ENCODE assay signal across 14 cellular contexts in genomic region chr7:135186841-135187253, GRCh38. TPM values are rescaled to one million over a fixed set of nuclear protein-coding genes. Genes with fewer than 3 reads are reported as not detected.
A peak's percentile ranks its signal among the peaks of the same experiment; 100 is the strongest.
DNase-seq lines count a peak whose midpoint lies in the region; ATAC-seq, FAIRE-seq and TF ChIP-seq lines count a peak whose summit lies in the region.
"Had no signal": no experiment of that assay in that cellular context is flagged by ENCODE, and none has a peak within 500 bp of the region (broad histone marks: within the 10 kb centered on the region; RNA-seq: fewer than 3 reads in every experiment).

No MANE protein-coding gene starts in this region.

- no peaks in the 10 kb centered on the region for H3K4me1 ChIP-seq in spleen
- H3K4me1 ChIP-seq: A549, upper lobe of left lung had no signal

- POLR2A ChIA-PET in activated CD4-positive, alpha-beta memory T cell treated with anti-CD3 and anti-CD28 coated beads for 36 hours (lab: Charles Lee), result no interaction called here
- POLR2A ChIA-PET in activated CD4-positive, alpha-beta memory T cell treated with anti-CD3 and anti-CD28 coated beads, Interleukin-2, amount 10 ng/mL, durations not matched to agents 7 days and 5 days (lab: Charles Lee), result interaction anchor here (1.0 kb wide), 1 partner anchor 24 kb away, joined by 4 read pairs; no protein-coding TSS in a partner anchor

- H3K9me3 Mint-ChIP-seq in activated CD4-positive, alpha-beta memory T cell treated with anti-CD3 and anti-CD28 coated beads for 36 hours, result peaks cover 23% of the 10 kb centered on the region
- peaks cover 16% of the 10 kb centered on the region for H3K9me3 Mint-ChIP-seq in activated CD4-positive, alpha-beta memory T cell treated with anti-CD3 and anti-CD28 coated beads, Interleukin-2, amount 10 ng/mL, durations not matched to agents 7 days and 5 days

- H3K27me3 ChIP-seq in spleen (replicated peaks in 1 of 7), result no peaks in the 10 kb centered on the region
- H3K27me3 ChIP-seq: upper lobe of left lung had no signal

- H3K4me1 Mint-ChIP-seq in activated CD4-positive, alpha-beta memory T cell treated with anti-CD3 and anti-CD28 coated beads for 36 hours (ENCODE audit: low read depth), result no peaks in the 10 kb centered on the region
- peaks cover 2% of the 10 kb centered on the region for H3K4me1 Mint-ChIP-seq in activated CD4-positive, alpha-beta memory T cell treated with anti-CD3 and anti-CD28 coated beads, Interleukin-2, amount 10 ng/mL, durations not matched to agents 7 days and 5 days
- H3K4me1 Mint-ChIP-seq: activated naive CD4-positive, alpha-beta T cell treated with anti-CD3 and anti-CD28 coated beads, Interleukin-2, amount 50 U/mL, for 24 hours had no signal

- H3K9me3 ChIP-seq in spleen, result peaks cover 4 to 30% (median 19%) of the 10 kb centered on the region in 8 donors
- H3K9me3 ChIP-seq: A549 had no signal

- WGBS in spleen, 5 donors, result 70 to 100% (median 77%) methylated on average over 2 to 12 of the region's 12 CpGs

- TF ChIP-seq CTCF in spleen (IDR thresholded peaks at IDR 0.05 in 8 of 11, conservative IDR thresholded peaks at IDR 0.05 in 3 of 11), result no peak

- CTCF ChIA-PET in activated CD4-positive, alpha-beta memory T cell treated with anti-CD3 and anti-CD28 coated beads for 36 hours (lab: Charles Lee), result no interaction called here
- CTCF ChIA-PET in activated CD4-positive, alpha-beta memory T cell treated with anti-CD3 and anti-CD28 coated beads, Interleukin-2, amount 10 ng/mL, durations not matched to agents 7 days and 5 days (lab: Charles Lee), result no interaction called here

- no peak overlapping the region for H3K4me3 Mint-ChIP-seq in activated CD4-positive, alpha-beta memory T cell treated with anti-CD3 and anti-CD28 coated beads for 36 hours
- no peak overlapping the region for H3K4me3 Mint-ChIP-seq in activated CD4-positive, alpha-beta memory T cell treated with anti-CD3 and anti-CD28 coated beads, Interleukin-2, amount 10 ng/mL, durations not matched to agents 7 days and 5 days
- H3K4me3 Mint-ChIP-seq: activated naive CD4-positive, alpha-beta T cell treated with anti-CD3 and anti-CD28 coated beads, Interleukin-2, amount 50 U/mL, for 24 hours; dendritic cell treated with granulocyte-macrophage colony-stimulating factor and Interleukin-4, amounts not matched to agents 40 ng/mL and 50 ng/mL, for 4 days had no signal

- H3K27ac ChIP-seq in spleen, result no peak overlapping the region
- H3K27ac ChIP-seq: A549, upper lobe of left lung had no signal

- no peak overlapping the region for H3K4me3 ChIP-seq in spleen
- H3K4me3 ChIP-seq: A549, upper lobe of left lung had no signal

- no peak for TF ChIP-seq POLR2A in spleen (IDR thresholded peaks at IDR 0.05)

- FAIRE-seq in HTR-8/SVneo (lab: Jason Lieb, UNC), result no peak
- FAIRE-seq: A549 had no signal

- peaks cover 80% of the 10 kb centered on the region for H3K36me3 Mint-ChIP-seq in activated CD4-positive, alpha-beta memory T cell treated with anti-CD3 and anti-CD28 coated beads for 36 hours
- H3K36me3 Mint-ChIP-seq in activated CD4-positive, alpha-beta memory T cell treated with anti-CD3 and anti-CD28 coated beads, Interleukin-2, amount 10 ng/mL, durations not matched to agents 7 days and 5 days (ENCODE audit: low read depth), result peaks cover 71% of the 10 kb centered on the region

- ATAC-seq in GM19397 (IDR thresholded peaks at IDR 0.05; ENCODE audit: unreplicated experiment) (peak; percentile 59), HG02981 (IDR thresholded peaks at IDR 0.05; ENCODE audit: unreplicated experiment) (peak; percentile 67)
- ATAC-seq: A549 had no signal

- H3K36me3 ChIP-seq in spleen, result peaks cover 0 to 100% (median 81%) of the 10 kb centered on the region in 6 donors

- intact Hi-C loops in activated CD4-positive, alpha-beta memory T cell treated with anti-CD3 and anti-CD28 coated beads for 36 hours (cut with micrococcal nuclease), result no loop called here
- intact Hi-C loops in spleen (cut with DNase I; ENCODE audit: low total_unique reads), result no loop called here

- no peak overlapping the region for H3K27ac Mint-ChIP-seq in activated CD4-positive, alpha-beta memory T cell treated with anti-CD3 and anti-CD28 coated beads for 36 hours
- H3K27ac Mint-ChIP-seq in activated CD4-positive, alpha-beta memory T cell treated with anti-CD3 and anti-CD28 coated beads, Interleukin-2, amount 10 ng/mL, durations not matched to agents 7 days and 5 days, result no peak overlapping the region
- H3K27ac Mint-ChIP-seq: activated naive CD4-positive, alpha-beta T cell treated with anti-CD3 and anti-CD28 coated beads, Interleukin-2, amount 50 U/mL, for 24 hours; dendritic cell treated with granulocyte-macrophage colony-stimulating factor and Interleukin-4, amounts not matched to agents 40 ng/mL and 50 ng/mL, for 4 days had no signal

- DNase-seq in activated CD4-positive, alpha-beta memory T cell treated with anti-CD3 and anti-CD28 coated beads for 36 hours, result peak; percentile 38
- no peak for DNase-seq in activated CD4-positive, alpha-beta memory T cell treated with anti-CD3 and anti-CD28 coated beads, Interleukin-2, amount 10 ng/mL, durations not matched to agents 7 days and 5 days
- DNase-seq in spleen (peak; percentile 71), HTR-8/SVneo (ENCODE audit: insufficient read length, low spot score) (no peak), RKO (ENCODE audit: low spot score) (no peak), NCI-H526 treated with DMSO at 0.1 percent for 48 hours (lab: John Stamatoyannopoulos, UW) (no peak)
- DNase-seq: EL had no signal

- no peaks in the 10 kb centered on the region for H3K27me3 Mint-ChIP-seq in activated CD4-positive, alpha-beta memory T cell treated with anti-CD3 and anti-CD28 coated beads for 36 hours
- H3K27me3 Mint-ChIP-seq in activated CD4-positive, alpha-beta memory T cell treated with anti-CD3 and anti-CD28 coated beads, Interleukin-2, amount 10 ng/mL, durations not matched to agents 7 days and 5 days, result no peaks in the 10 kb centered on the region
- H3K27me3 Mint-ChIP-seq: activated naive CD4-positive, alpha-beta T cell treated with anti-CD3 and anti-CD28 coated beads, Interleukin-2, amount 50 U/mL, for 24 hours; dendritic cell treated with granulocyte-macrophage colony-stimulating factor and Interleukin-4, amounts not matched to agents 40 ng/mL and 50 ng/mL, for 4 days had no signal

RNA-seq across cellular contexts. Expression of gene CYREN, which starts 16.3 kb away (rescaled TPM):
- total RNA-seq in activated CD4-positive, alpha-beta memory T cell treated with anti-CD3 and anti-CD28 coated beads for 36 hours, result 10 to 100 TPM; 41.6 to 43.6 TPM
- total RNA-seq in activated CD4-positive, alpha-beta memory T cell treated with anti-CD3 and anti-CD28 coated beads, Interleukin-2, amount 10 ng/mL, durations not matched to agents 7 days and 5 days, result 10 to 100 TPM; 32.0 to 32.1 TPM
- total RNA-seq in spleen, result 10 to 100 TPM; 37.8 to 55.0 (median 48.2) TPM
- polyA plus RNA-seq in spleen, result 10 to 100 TPM; 21.2 to 36.8 (median 23.5) TPM

RNA-seq across cellular contexts. Expression of gene WDR91, which starts 24.5 kb away (rescaled TPM):
- 10 to 100 TPM; 10.3 to 11.0 TPM for total RNA-seq in activated CD4-positive, alpha-beta memory T cell treated with anti-CD3 and anti-CD28 coated beads for 36 hours
- 10 to 100 TPM; 10.7 to 11.6 TPM for total RNA-seq in activated CD4-positive, alpha-beta memory T cell treated with anti-CD3 and anti-CD28 coated beads, Interleukin-2, amount 10 ng/mL, durations not matched to agents 7 days and 5 days
- 10 to 100 TPM; 15.1 to 31.3 (median 23.8) TPM for total RNA-seq in spleen
- 10 to 100 TPM in 2 of 3 donors, 1 to 10 TPM in 1; 6.9 to 12.2 (median 11.4) TPM for polyA plus RNA-seq in spleen

RNA-seq across cellular contexts. Expression of gene TMEM140, which starts 39.0 kb away (rescaled TPM):
- total RNA-seq in activated CD4-positive, alpha-beta memory T cell treated with anti-CD3 and anti-CD28 coated beads for 36 hours, result 1 to 10 TPM; 8.6 to 10.0 TPM
- total RNA-seq in activated CD4-positive, alpha-beta memory T cell treated with anti-CD3 and anti-CD28 coated beads, Interleukin-2, amount 10 ng/mL, durations not matched to agents 7 days and 5 days, result 10 to 100 TPM; 36.5 to 37.1 TPM
- total RNA-seq in spleen, result 10 to 100 TPM; 40.3 to 76.1 (median 45.4) TPM
- 10 to 100 TPM in 2 of 3 donors, 1 to 10 TPM in 1; 7.0 to 16.6 (median 16.3) TPM for polyA plus RNA-seq in spleen

RNA-seq across cellular contexts. Expression of gene STRA8, which starts 46.8 kb away (rescaled TPM):
- total RNA-seq in activated CD4-positive, alpha-beta memory T cell treated with anti-CD3 and anti-CD28 coated beads for 36 hours, result not detected
- not detected for total RNA-seq in activated CD4-positive, alpha-beta memory T cell treated with anti-CD3 and anti-CD28 coated beads, Interleukin-2, amount 10 ng/mL, durations not matched to agents 7 days and 5 days
- total RNA-seq in spleen, result not detected
- not detected for polyA plus RNA-seq in spleen
- total RNA-seq: lung microvascular endothelial cell, upper lobe of left lung had no signal
- polyA plus RNA-seq: A549 had no signal

Comparison
In these comparisons a context has a peak if more than half of its experiments do, and no peak if none do; other contexts are left out.
1. DNase-seq: peak in activated CD4-positive, alpha-beta memory T cell treated with anti-CD3 and anti-CD28 coated beads for 36 hours (single experiment) and spleen (single experiment); none in activated CD4-positive, alpha-beta memory T cell treated with anti-CD3 and anti-CD28 coated beads, Interleukin-2, amount 10 ng/mL, durations not matched to agents 7 days and 5 days (single experiment), HTR-8/SVneo (single experiment), RKO (single experiment) and NCI-H526 treated with DMSO at 0.1 percent for 48 hours (single experiment).